14 cellular contexts compared by ENCODE assay signal in genomic region chrX:13001961-13002671, GRCh38. TPM values are rescaled to one million over a fixed set of nuclear protein-coding genes. Genes with fewer than 3 reads are reported as not detected.
DNase-seq lines count a peak whose midpoint lies in the region; ATAC-seq, FAIRE-seq and TF ChIP-seq lines count a peak whose summit lies in the region.
"Had no signal": no experiment of that assay in that cellular context is flagged by ENCODE, and none has a peak within 500 bp of the region (broad histone marks: within the 10 kb centered on the region; RNA-seq: fewer than 3 reads in every experiment).

No MANE protein-coding gene starts in this region.

- POLR2A ChIA-PET in T-cell (lab: Charles Lee), result interaction anchor here (0.6 to 1.4 kb wide), 7 partner anchors 17 to 92 kb away, joined by 3 to 14 read pairs (median 3); no protein-coding TSS in a partner anchor

- no peak for TF ChIP-seq CTCF in type B pancreatic cell (conservative IDR thresholded peaks at IDR 0.05)

- H3K27me3 Mint-ChIP-seq in T-cell (no peaks in the 10 kb centered on the region), type B pancreatic cell (no peaks in the 10 kb centered on the region)

- H3K4me1 Mint-ChIP-seq in T-cell (peaks cover 67 to 80% (median 79%) of the 10 kb centered on the region in 3 donors), type B pancreatic cell (ENCODE audit: unreplicated experiment) (peaks cover 19% of the 10 kb centered on the region)

- no peaks in the 10 kb centered on the region for H3K9me3 ChIP-seq in BLaER1

- H3K4me3 Mint-ChIP-seq in T-cell (no peak overlapping the region), type B pancreatic cell (no peak overlapping the region)

- H3K4me2 ChIP-seq in BLaER1, result peak overlapping the region; percentile 75

- H3K27ac Mint-ChIP-seq in T-cell (peak overlapping the region; percentile 89 to 92), type B pancreatic cell (no peak overlapping the region)

- H3K9me3 Mint-ChIP-seq in T-cell (no peaks in the 10 kb centered on the region), type B pancreatic cell (peaks cover 4% of the 10 kb centered on the region)
- H3K9me3 Mint-ChIP-seq: natural killer cell treated with Interleukin-12 subunit alpha and Interleukin-12 subunit beta and Interleukin-15 and Interleukin-18, amount 100 ng/mL, for 72 hours had no signal

- no peak overlapping the region for H3K9ac ChIP-seq in BLaER1

- H3K4me3 ChIP-seq in BLaER1, result no peak overlapping the region

- H3K27me3 ChIP-seq in BLaER1, result no peaks in the 10 kb centered on the region

- H3K27ac ChIP-seq in BLaER1 (peak overlapping the region; percentile 92), epithelial cell of prostate (peak overlapping the region; percentile 80)

- DNase-seq in GM18507 (ENCODE audit: extremely low spot score, insufficient read length, low read depth), result no peak
- DNase-seq in T-cell, result no peak
- peak; percentile 60 for DNase-seq in epithelial cell of prostate (ENCODE audit: low read depth, low spot score)
- no peak for DNase-seq in type B pancreatic cell (ENCODE audit: extremely low spot score, unreplicated experiment)
- no peak for DNase-seq in UCSD-AML1 (lab: John Stamatoyannopoulos, UW; ENCODE audit: unreplicated experiment)
- no peak for DNase-seq in central memory CD4-positive, alpha-beta T cell
- no peak for DNase-seq in NCI-H524 treated with DMSO at 0.1 percent for 48 hours (lab: John Stamatoyannopoulos, UW)
- DNase-seq: cortex of kidney, hypothalamus, KBM-7 had no signal

- CTCF ChIA-PET in T-cell (lab: Charles Lee), result interaction anchor here (0.6 to 1.7 kb wide), 7 partner anchors 10 to 90 kb away, joined by 3 to 14 read pairs (median 5); no protein-coding TSS in a partner anchor

- FAIRE-seq in GM18507 (lab: Jason Lieb, UNC), result peak; percentile 91
- FAIRE-seq: urothelium cell line had no signal

- H4K20me1 ChIP-seq in BLaER1, result no peaks in the 10 kb centered on the region

- H3K36me3 ChIP-seq in BLaER1, result no peaks in the 10 kb centered on the region

- H3K36me3 Mint-ChIP-seq in T-cell (no peaks in the 10 kb centered on the region), type B pancreatic cell (no peaks in the 10 kb centered on the region)
- H3K36me3 Mint-ChIP-seq: natural killer cell treated with Interleukin-12 subunit alpha and Interleukin-12 subunit beta and Interleukin-15 and Interleukin-18, amount 100 ng/mL, for 72 hours had no signal

- peaks cover 97% of the 10 kb centered on the region for H3K4me1 ChIP-seq in BLaER1

- ATAC-seq in T-cell (replicated peaks in 1 of 4), result peak in 3 of 4 experiments; percentile 48 to 62 (median 57)

RNA-seq across cellular contexts. Expression of gene TMSB4X, which starts 27.2 kb away (rescaled TPM):
- total RNA-seq in T-cell (1,000 to 10,000 TPM; 5,030 to 6,201 (median 5,880) TPM), type B pancreatic cell (ENCODE audit: low replicate concordance) (1,981 and 2,322 TPM in 2 replicates)

RNA-seq across cellular contexts. Expression of gene FAM9C, which starts 42.3 kb away (rescaled TPM):
- total RNA-seq in T-cell (not detected), type B pancreatic cell (ENCODE audit: low replicate concordance) (0.67 TPM in 1 of 2 replicates, not detected in the other)
- total RNA-seq: Daoy; natural killer cell treated with Interleukin-12 subunit alpha and Interleukin-12 subunit beta and Interleukin-15 and Interleukin-18, amount 100 ng/mL, for 72 hours had no signal
